9 cellular contexts compared by ENCODE assay signal in genomic region chr4:77954690-77955089, GRCh38.
"Had no signal": no experiment of that assay in that cellular context is flagged by ENCODE, and none has a peak within 500 bp of the region (broad histone marks: within the 10 kb centered on the region; RNA-seq: fewer than 3 reads in every experiment).

No MANE protein-coding gene starts in this region.

- H2AFZ ChIP-seq: GM23248 had no signal

- H3K27ac Mint-ChIP-seq: HFFc6 had no signal

- H3K9me3 Mint-ChIP-seq: HFFc6 had no signal

- FAIRE-seq: HTR-8/SVneo had no signal

- DNase-seq: GM23248, GOT3, H7, HFFc6, IMR-90, KBM-7 had no signal

- H3K4me3 ChIP-seq: GM23248, HAP-1 had no signal

- H3K9me3 ChIP-seq: HAP-1 had no signal

- H3K9ac ChIP-seq: GM23248 had no signal

- ATAC-seq: HCT116 had no signal

- H3K27ac ChIP-seq: GM23248 had no signal

- H3K4me3 Mint-ChIP-seq: HFFc6 had no signal
